Comparison of ENCODE assay signal across 11 cellular contexts in genomic region chr3:71537211-71537611, GRCh38.
DNase-seq lines count a peak whose midpoint lies in the region; ATAC-seq and TF ChIP-seq lines count a peak whose summit lies in the region.
"Had no signal": no experiment of that assay in that cellular context is flagged by ENCODE, and none has a peak within 500 bp of the region (broad histone marks: within the 10 kb centered on the region; RNA-seq: fewer than 3 reads in every experiment).

No MANE protein-coding gene starts in this region.

- no peak overlapping the region for H3K4me3 ChIP-seq in retinal pigment epithelial cell (ENCODE audit: low read length)

- ATAC-seq in HG02973 (IDR thresholded peaks at IDR 0.05; ENCODE audit: unreplicated experiment): no peak
- no peak for ATAC-seq in HG02623 (IDR thresholded peaks at IDR 0.05; ENCODE audit: unreplicated experiment)
- ATAC-seq in GM18502 (IDR thresholded peaks at IDR 0.05; ENCODE audit: poor library complexity, unreplicated experiment): no peak

- peak; percentile 89 for DNase-seq in GM04503 (ENCODE audit: low read depth)
- DNase-seq in T1000 (lab: John Stamatoyannopoulos, UW): peak; percentile 67
- DNase-seq in fibroblast of peridontal ligament (ENCODE audit: extremely low read depth): peak; percentile 95
- DNase-seq in retinal pigment epithelial cell (ENCODE audit: low read depth): peak; percentile 86
- DNase-seq in activated CD4-positive, CD25-positive, alpha-beta regulatory T cell treated with anti-CD3 and anti-CD28 coated beads, Interleukin-2, amount 50 U/mL, for 72 hours: no peak
- DNase-seq: cortex of kidney, mesendoderm, SIG-M5 had no signal

- TF ChIP-seq CTCF in retinal pigment epithelial cell (conservative IDR thresholded peaks at IDR 0.05; ENCODE audit: low read depth, low read length): no peak
